Comparison of ENCODE assay signal across 8 cellular contexts in genomic region chr12:53180270-53180930, GRCh38. TPM values are rescaled to one million over a fixed set of nuclear protein-coding genes. Genes with fewer than 3 reads are reported as not detected.
DNase-seq lines count a peak whose midpoint lies in the region; ATAC-seq and TF ChIP-seq lines count a peak whose summit lies in the region.

A gene with protein sequence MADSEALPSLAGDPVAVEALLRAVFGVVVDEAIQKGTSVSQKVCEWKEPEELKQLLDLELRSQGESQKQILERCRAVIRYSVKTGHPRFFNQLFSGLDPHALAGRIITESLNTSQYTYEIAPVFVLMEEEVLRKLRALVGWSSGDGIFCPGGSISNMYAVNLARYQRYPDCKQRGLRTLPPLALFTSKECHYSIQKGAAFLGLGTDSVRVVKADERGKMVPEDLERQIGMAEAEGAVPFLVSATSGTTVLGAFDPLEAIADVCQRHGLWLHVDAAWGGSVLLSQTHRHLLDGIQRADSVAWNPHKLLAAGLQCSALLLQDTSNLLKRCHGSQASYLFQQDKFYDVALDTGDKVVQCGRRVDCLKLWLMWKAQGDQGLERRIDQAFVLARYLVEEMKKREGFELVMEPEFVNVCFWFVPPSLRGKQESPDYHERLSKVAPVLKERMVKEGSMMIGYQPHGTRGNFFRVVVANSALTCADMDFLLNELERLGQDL (minus strand): TSS chr12:53180925. CDS start chr12:53173470, 7,455 bp downstream.
A gene with protein sequence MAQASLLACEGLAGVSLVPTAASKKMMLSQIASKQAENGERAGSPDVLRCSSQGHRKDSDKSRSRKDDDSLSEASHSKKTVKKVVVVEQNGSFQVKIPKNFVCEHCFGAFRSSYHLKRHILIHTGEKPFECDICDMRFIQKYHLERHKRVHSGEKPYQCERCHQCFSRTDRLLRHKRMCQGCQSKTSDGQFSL (plus strand): TSS chr12:53180722. CDS start chr12:53181984, 1,262 bp downstream.

- ATAC-seq in GM19324 (IDR thresholded peaks at IDR 0.05; ENCODE audit: low FRiP score, unreplicated experiment) (peak; percentile 98), HG03460 (IDR thresholded peaks at IDR 0.05; ENCODE audit: unreplicated experiment) (peak; percentile 96), left colon (peak; percentile 94)

- H3K27ac ChIP-seq in cingulate gyrus (ENCODE audit: low read depth, low read length), result peak within 1 kb of the TSS; percentile 95

- no peaks in the 10 kb centered on the region for H3K27me3 ChIP-seq in BE2C

- intact Hi-C loops in left colon (cut with DNase I, micrococcal nuclease), result no loop called here

- peak within 1 kb of the TSS; percentile 77 for H3K4me3 ChIP-seq in BE2C (ENCODE audit: low read depth, low read length)

- peak; percentile 99 for DNase-seq in BE2C
- DNase-seq in NCI-H526 (lab: John Stamatoyannopoulos, UW), result peak; percentile 95 to 99
- peak; percentile 99 for DNase-seq in activated CD4-positive, alpha-beta T cell treated with anti-CD3 and anti-CD28 coated beads for 48 hours
- DNase-seq in left colon, result peak; percentile 98 to 99
- peak; percentile 95 to 96 for DNase-seq in stimulated activated CD4-positive, alpha-beta T cell treated with anti-CD3 and anti-CD28 coated beads, Interleukin-1b, Interleukin-23, amount 100 ng/mL, for 4 hours (ENCODE audit: low read depth in 2 of 2)

- H3K4me1 ChIP-seq in BE2C, result peaks cover under 1% of the 10 kb centered on the region

- no peak for TF ChIP-seq CTCF in BE2C (IDR thresholded peaks at IDR 0.05; ENCODE audit: low read depth, low read length)

- H3K36me3 ChIP-seq in BE2C, result peaks cover 37% of the 10 kb centered on the region

- no peaks in the 10 kb centered on the region for H3K9me3 ChIP-seq in BE2C

RNA-seq across cellular contexts. Expression of the first gene that starts in this region (rescaled TPM):
- 12.2 TPM for polyA plus RNA-seq in BE2C (2012; ENCODE audit: insufficient read depth, insufficient read length, low read depth)
- total RNA-seq in left colon, result 10 to 100 TPM; 22.8 to 28.7 TPM

RNA-seq across cellular contexts. Expression of the second gene that starts in this region (rescaled TPM):
- 35.0 TPM for polyA plus RNA-seq in BE2C (2012; ENCODE audit: insufficient read depth, insufficient read length, low read depth)
- 10 to 100 TPM; 28.7 to 32.7 TPM for total RNA-seq in left colon

Comparison
In these comparisons a context has a peak if more than half of its experiments do, and no peak if none do; other contexts are left out.
1. Peak in every context shown above with its lines: DNase-seq, ATAC-seq, H3K4me3 ChIP-seq and H3K27ac ChIP-seq.